In genomic region chr11:43989162-43989961, GRCh38 we compare ENCODE assay signal across 12 cellular contexts. TPM values are rescaled to one million over a fixed set of nuclear protein-coding genes. Genes with fewer than 3 reads are reported as not detected.
DNase-seq lines count a peak whose midpoint lies in the region; ATAC-seq and TF ChIP-seq lines count a peak whose summit lies in the region.
"Had no signal": no experiment of that assay in that cellular context is flagged by ENCODE, and none has a peak within 500 bp of the region (broad histone marks: within the 10 kb centered on the region; RNA-seq: fewer than 3 reads in every experiment).

No MANE protein-coding gene starts in this region.

- H3K9me3 Mint-ChIP-seq in stimulated activated effector memory CD8-positive, alpha-beta T cell treated with anti-CD3 and anti-CD28 coated beads, Interleukin-12 subunit alpha, Interleukin-12 subunit beta, amount 100 ng/mL, for 72 hours = no peaks in the 10 kb centered on the region
- H3K9me3 Mint-ChIP-seq in activated naive CD8-positive, alpha-beta T cell treated with anti-CD3 and anti-CD28 coated beads for 36 hours = no peaks in the 10 kb centered on the region

- H3K4me1 Mint-ChIP-seq in stimulated activated effector memory CD8-positive, alpha-beta T cell treated with anti-CD3 and anti-CD28 coated beads, Interleukin-12 subunit alpha, Interleukin-12 subunit beta, amount 100 ng/mL, for 72 hours = no peaks in the 10 kb centered on the region
- peaks cover 4% of the 10 kb centered on the region for H3K4me1 Mint-ChIP-seq in activated naive CD8-positive, alpha-beta T cell treated with anti-CD3 and anti-CD28 coated beads for 36 hours

- H2AFZ ChIP-seq in MM.1S (ENCODE audit: low read length) = no peak overlapping the region

- ATAC-seq in stimulated activated effector memory CD8-positive, alpha-beta T cell treated with anti-CD3 and anti-CD28 coated beads, Interleukin-12 subunit alpha, Interleukin-12 subunit beta, amount 100 ng/mL, for 72 hours = no peak
- ATAC-seq: left lung had no signal

- H3K4me3 Mint-ChIP-seq in stimulated activated effector memory CD8-positive, alpha-beta T cell treated with anti-CD3 and anti-CD28 coated beads, Interleukin-12 subunit alpha, Interleukin-12 subunit beta, amount 100 ng/mL, for 72 hours = no peak overlapping the region
- no peak overlapping the region for H3K4me3 Mint-ChIP-seq in activated naive CD8-positive, alpha-beta T cell treated with anti-CD3 and anti-CD28 coated beads for 36 hours

- H3K79me2 ChIP-seq in MM.1S (ENCODE audit: low read length) = no peaks in the 10 kb centered on the region

- no peak for TF ChIP-seq CTCF in cardiac fibroblast (IDR thresholded peaks at IDR 0.05; ENCODE audit: low read depth, low read length)
- TF ChIP-seq CTCF in MM.1S (IDR thresholded peaks at IDR 0.05; ENCODE audit: low read length) = no peak

- DNase-seq in M059J (ENCODE audit: low read depth) = peak; percentile 57
- peak; percentile 22 to 53 for DNase-seq in cardiac fibroblast (ENCODE audit: low read depth in 2 of 2)
- DNase-seq in islet precursor cell = peak; percentile 91
- no peak for DNase-seq in stimulated activated effector memory CD8-positive, alpha-beta T cell treated with anti-CD3 and anti-CD28 coated beads, Interleukin-12 subunit alpha, Interleukin-12 subunit beta, amount 100 ng/mL, for 72 hours (ENCODE audit: low spot score in 2 of 2)
- DNase-seq in MM.1S = no peak
- DNase-seq in stimulated activated CD8-positive, alpha-beta memory T cell treated with anti-CD3 and anti-CD28 coated beads, Interleukin-4, amount 100 ng/mL, for 48 hours = no peak
- no peak for DNase-seq in activated naive CD8-positive, alpha-beta T cell treated with anti-CD3 and anti-CD28 coated beads for 36 hours
- DNase-seq in central memory CD4-positive, alpha-beta T cell = no peak
- DNase-seq: NCI-H226, T-helper 9 cell had no signal

- H3K4me3 ChIP-seq in cardiac fibroblast (replicated peaks in 1 of 2; ENCODE audit: low read depth in 2 of 2, low read length in 2 of 2) = no peak overlapping the region
- no peak overlapping the region for H3K4me3 ChIP-seq in MM.1S (ENCODE audit: low read length)
- H3K4me3 ChIP-seq: left lung had no signal

- no peaks in the 10 kb centered on the region for H3K36me3 Mint-ChIP-seq in stimulated activated effector memory CD8-positive, alpha-beta T cell treated with anti-CD3 and anti-CD28 coated beads, Interleukin-12 subunit alpha, Interleukin-12 subunit beta, amount 100 ng/mL, for 72 hours
- H3K36me3 Mint-ChIP-seq in activated naive CD8-positive, alpha-beta T cell treated with anti-CD3 and anti-CD28 coated beads for 36 hours = no peaks in the 10 kb centered on the region

- H3K27ac ChIP-seq in MM.1S (ENCODE audit: low read length) = no peak overlapping the region

- peaks cover 7% of the 10 kb centered on the region; the same call in 1 of the 2 replicates for H3K4me1 ChIP-seq in MM.1S (ENCODE audit: low read length)

- H3K9me2 ChIP-seq in MM.1S (replicated peaks; ENCODE audit: insufficient read depth, low read length) = no peaks in the 10 kb centered on the region

- H4K20me1 ChIP-seq in MM.1S (ENCODE audit: insufficient read depth, low read length) = no peaks in the 10 kb centered on the region

- H3K9ac ChIP-seq in MM.1S (ENCODE audit: low read length) = no peak overlapping the region

- H3K4me2 ChIP-seq in MM.1S (ENCODE audit: low read depth, low read length) = no peak overlapping the region

- peaks cover 26% of the 10 kb centered on the region for H3K27me3 Mint-ChIP-seq in activated naive CD8-positive, alpha-beta T cell treated with anti-CD3 and anti-CD28 coated beads for 36 hours

- H3K27ac Mint-ChIP-seq in stimulated activated effector memory CD8-positive, alpha-beta T cell treated with anti-CD3 and anti-CD28 coated beads, Interleukin-12 subunit alpha, Interleukin-12 subunit beta, amount 100 ng/mL, for 72 hours = peak overlapping the region; percentile 35
- no peak overlapping the region for H3K27ac Mint-ChIP-seq in activated naive CD8-positive, alpha-beta T cell treated with anti-CD3 and anti-CD28 coated beads for 36 hours

- no peaks in the 10 kb centered on the region for H3K36me3 ChIP-seq in MM.1S (replicated peaks; ENCODE audit: insufficient read depth, low read length)
- H3K36me3 ChIP-seq: left lung had no signal

- H3K9me3 ChIP-seq in MM.1S (replicated peaks; ENCODE audit: insufficient read depth, low read length) = no peaks in the 10 kb centered on the region
- H3K9me3 ChIP-seq: left lung had no signal

- H3K27me3 ChIP-seq in MM.1S (replicated peaks; ENCODE audit: insufficient read depth, low read length) = peaks cover 17% of the 10 kb centered on the region; the same call in 1 of the 2 replicates
- H3K27me3 ChIP-seq: left lung had no signal

- no peaks in the 10 kb centered on the region for H3F3A ChIP-seq in MM.1S (ENCODE audit: insufficient read depth, low read length)

RNA-seq across cellular contexts. Expression of gene C11orf96, which starts 46.9 kb away (rescaled TPM):
- 1.6 and 5.3 TPM in 2 replicates for total RNA-seq in M059J (2014; rRNA removed; shearing (Covaris generic))
- under 1 TPM; 0.34 to 0.56 TPM for total RNA-seq in activated naive CD8-positive, alpha-beta T cell treated with anti-CD3 and anti-CD28 coated beads for 36 hours

RNA-seq across cellular contexts. Expression of gene ACCSL, which starts 58.4 kb away (rescaled TPM):
- not detected in 2 replicates for total RNA-seq in M059J (2014; rRNA removed; shearing (Covaris generic))
- total RNA-seq in activated naive CD8-positive, alpha-beta T cell treated with anti-CD3 and anti-CD28 coated beads for 36 hours = not detected
- total RNA-seq: left lung, ureter had no signal

Comparison
In these comparisons a context has a peak if more than half of its experiments do, and no peak if none do; other contexts are left out.
1. DNase-seq: peak in M059J (single experiment), cardiac fibroblast (2 of 2) and islet precursor cell (single experiment); none in stimulated activated effector memory CD8-positive, alpha-beta T cell treated with anti-CD3 and anti-CD28 coated beads, Interleukin-12 subunit alpha, Interleukin-12 subunit beta, amount 100 ng/mL, for 72 hours (0 of 2), MM.1S (single experiment), stimulated activated CD8-positive, alpha-beta memory T cell treated with anti-CD3 and anti-CD28 coated beads, Interleukin-4, amount 100 ng/mL, for 48 hours (single experiment), activated naive CD8-positive, alpha-beta T cell treated with anti-CD3 and anti-CD28 coated beads for 36 hours (single experiment) and central memory CD4-positive, alpha-beta T cell (single experiment).